In genomic region chr9:86483496-86483895, GRCh38 we compare ENCODE assay signal across 8 cellular contexts.
"Had no signal": no experiment of that assay in that cellular context is flagged by ENCODE, and none has a peak within 500 bp of the region (broad histone marks: within the 10 kb centered on the region; RNA-seq: fewer than 3 reads in every experiment).

No MANE protein-coding gene starts in this region.

- H3K4me1 ChIP-seq: HAP-1 had no signal

- H2AFZ ChIP-seq: GM23248 had no signal

- DNase-seq: GM23248, GOT3, H7, IMR-90 had no signal

- H3K36me3 ChIP-seq: HAP-1 had no signal

- H3K9me3 ChIP-seq: HAP-1 had no signal

- H3K4me3 ChIP-seq: GM23248, HAP-1, K562 had no signal

- H3K9ac ChIP-seq: GM23248 had no signal

- H3K27ac ChIP-seq: GM23248, HL-60 had no signal

- ATAC-seq: HCT116, K562 had no signal

- FAIRE-seq: K562 had no signal
